Comparison of ENCODE assay signal across 8 cellular contexts in genomic region chr6:158642805-158643489, GRCh38. TPM values are rescaled to one million over a fixed set of nuclear protein-coding genes. Genes with fewer than 3 reads are reported as not detected.
A peak's percentile ranks its signal among the peaks of the same experiment; 100 is the strongest.
DNase-seq lines count a peak whose midpoint lies in the region; ATAC-seq and TF ChIP-seq lines count a peak whose summit lies in the region.

No MANE protein-coding gene starts in this region.

- POLR2A ChIA-PET in CD4-positive, alpha-beta memory T cell (lab: Charles Lee; ENCODE audit: partially characterized antibody): interaction anchor here (0.7 to 7.0 kb wide), 10 partner anchors 10 to 468 kb away, joined by 3 to 130 read pairs (median 12); partner anchors contain the start of gene TMEM181

- CTCF ChIA-PET in CD4-positive, alpha-beta memory T cell (lab: Charles Lee; ENCODE audit: partially characterized antibody): interaction anchor here (0.7 to 12.0 kb wide), 6 partner anchors 13 to 429 kb away, joined by 3 to 110 read pairs (median 4); no protein-coding TSS in a partner anchor

- no peaks in the 10 kb centered on the region for H3K27me3 Mint-ChIP-seq in CD4-positive, alpha-beta memory T cell
- peaks cover 22% of the 10 kb centered on the region for H3K27me3 Mint-ChIP-seq in neural crest cell (ENCODE audit: low read depth)

- no peaks in the 10 kb centered on the region for H3K9me3 ChIP-seq in CD4-positive, alpha-beta memory T cell (ENCODE audit: control insufficient read depth in 1 of 2, low read length in 2 of 2)

- peaks cover 20% of the 10 kb centered on the region for H3K36me3 ChIP-seq in CD4-positive, alpha-beta memory T cell (ENCODE audit: insufficient read depth, low read length)

- no peak for TF ChIP-seq CTCF in neural crest cell (conservative IDR thresholded peaks at IDR 0.05)

- peak overlapping the region; percentile 92 to 100 (median 99) for H3K27ac Mint-ChIP-seq in CD4-positive, alpha-beta memory T cell
- no peak overlapping the region for H3K27ac Mint-ChIP-seq in neural crest cell (ENCODE audit: unreplicated experiment)

- H3K4me3 Mint-ChIP-seq in CD4-positive, alpha-beta memory T cell: peak overlapping the region; percentile 99 to 100 (median 99)
- H3K4me3 Mint-ChIP-seq in neural crest cell: peak overlapping the region; percentile 98

- H3K4me1 ChIP-seq in CD4-positive, alpha-beta memory T cell (ENCODE audit: insufficient read depth, low read length): peaks cover 64% of the 10 kb centered on the region

- intact Hi-C loops in CD4-positive, alpha-beta memory T cell (cut with micrococcal nuclease): loop anchor here (1.0 to 10.0 kb wide), 3 partner anchors 9 to 212 kb away; partner anchors contain the start of gene TMEM181

- peak overlapping the region; percentile 84 to 85 for H3K4me3 ChIP-seq in CD4-positive, alpha-beta memory T cell (ENCODE audit: low read length in 2 of 2)

- peak in 4 of 5 donors; percentile 40 to 53 (median 46) for DNase-seq in CD4-positive, alpha-beta memory T cell
- DNase-seq in OCI-M1 (lab: John Stamatoyannopoulos, UW) (peak; percentile 41), dermis blood vessel endothelial cell (peak; percentile 48), neural crest cell (ENCODE audit: low read depth, low spot score) (no peak), anterior cingulate cortex (lab: John Stamatoyannopoulos, UW) (no peak), hepatic stellate cell (ENCODE audit: low spot score) (no peak)

- peaks cover 0 to 2% (median 0%) of the 10 kb centered on the region in 8 donors for H3K9me3 Mint-ChIP-seq in CD4-positive, alpha-beta memory T cell
- H3K9me3 Mint-ChIP-seq in neural crest cell: no peaks in the 10 kb centered on the region

- ATAC-seq in HG02759 (IDR thresholded peaks at IDR 0.05; ENCODE audit: unreplicated experiment): no peak
- ATAC-seq in GM18907 (IDR thresholded peaks at IDR 0.05; ENCODE audit: unreplicated experiment): no peak

- H3K27ac ChIP-seq in CD4-positive, alpha-beta memory T cell (ENCODE audit: low read depth, low read length): peak overlapping the region; percentile 96

- peaks cover 25 to 51% of the 10 kb centered on the region in 2 donors for H3K36me3 Mint-ChIP-seq in CD4-positive, alpha-beta memory T cell
- H3K36me3 Mint-ChIP-seq in neural crest cell (ENCODE audit: low read depth): peaks cover 3% of the 10 kb centered on the region

- no peaks in the 10 kb centered on the region for H3K27me3 ChIP-seq in CD4-positive, alpha-beta memory T cell (ENCODE audit: insufficient read depth, low read length)

- peaks cover 46 to 82% (median 55%) of the 10 kb centered on the region in 4 donors for H3K4me1 Mint-ChIP-seq in CD4-positive, alpha-beta memory T cell
- H3K4me1 Mint-ChIP-seq in neural crest cell: peaks cover 42% of the 10 kb centered on the region

RNA-seq across cellular contexts. Expression of gene DYNLT1, which starts 1.6 kb away (rescaled TPM):
- 10 to 100 TPM; 78.8 to 90.4 TPM for total RNA-seq in CD4-positive, alpha-beta memory T cell
- 100 to 1,000 TPM in 1 of 2 donors, 10 to 100 TPM in 1; 93.8 to 105 TPM for polyA plus RNA-seq in CD4-positive, alpha-beta memory T cell
- total RNA-seq in dermis blood vessel endothelial cell (68.1 and 80.2 TPM in 2 replicates), neural crest cell (117 and 118 TPM in 2 replicates)

RNA-seq across cellular contexts. Expression of gene SYTL3, which starts 6.9 kb away (rescaled TPM):
- total RNA-seq in CD4-positive, alpha-beta memory T cell: 10 to 100 TPM; 22.2 to 24.3 TPM
- 10 to 100 TPM; 11.9 to 13.3 TPM for polyA plus RNA-seq in CD4-positive, alpha-beta memory T cell
- total RNA-seq in dermis blood vessel endothelial cell (0.70 and 0.85 TPM in 2 replicates), neural crest cell (0.20 and 0.28 TPM in 2 replicates)

Comparison
In these comparisons a context has a peak if more than half of its experiments do, and no peak if none do; other contexts are left out.
1. DNase-seq: peak in CD4-positive, alpha-beta memory T cell (4 of 5), OCI-M1 (single experiment) and dermis blood vessel endothelial cell (single experiment); none in neural crest cell (single experiment), anterior cingulate cortex (0 of 58) and hepatic stellate cell (single experiment).
2. RNA of gene SYTL3, which starts 6.9 kb away (total RNA-seq): 22.2 to 24.3 TPM in CD4-positive, alpha-beta memory T cell; 0.70 to 0.85 TPM in dermis blood vessel endothelial cell and 0.20 to 0.28 TPM in neural crest cell; every median in the first group is over 10 times any median in the second.